In the genomic region with DNA sequence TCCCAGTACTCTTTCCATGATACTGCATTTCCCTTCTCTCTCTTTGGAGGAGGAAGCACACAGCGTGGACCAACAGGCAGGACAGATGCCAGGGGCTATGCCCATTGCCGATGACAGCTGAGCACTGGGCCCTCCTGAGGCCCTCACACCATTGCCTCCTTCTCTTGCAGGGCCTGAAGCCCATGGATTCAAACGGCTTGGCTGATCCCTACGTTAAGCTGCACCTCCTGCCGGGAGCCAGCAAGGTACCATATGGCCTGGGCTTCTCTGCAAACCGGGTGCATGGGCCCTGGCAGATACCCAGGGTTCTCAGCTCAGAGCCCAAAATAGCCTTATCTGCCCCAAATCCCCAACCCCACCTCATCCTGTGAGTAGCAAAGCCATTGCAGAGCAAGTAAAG, we compare ENCODE assay signal across 25 cellular contexts.
"Had no signal": no experiment of that assay in that cellular context is flagged by ENCODE, and none has a peak within 500 bp of the region (broad histone marks: within the 10 kb centered on the region; RNA-seq: fewer than 3 reads in every experiment).

No MANE protein-coding gene starts in this region.

- ATAC-seq: activated naive CD8-positive, alpha-beta T cell treated with anti-CD3 and anti-CD28 coated beads, Interleukin-2, amount 50 U/mL, for 24 hours; pancreas; stimulated activated effector memory CD8-positive, alpha-beta T cell treated with anti-CD3 and anti-CD28 coated beads, Interleukin-12 subunit alpha, Interleukin-12 subunit beta, amount 100 ng/mL, for 72 hours; WTC11 had no signal

- H3K4me1 ChIP-seq: breast epithelium, colonic mucosa, pancreas, prostate gland, sigmoid colon, uterus had no signal

- H3K36me3 ChIP-seq: breast epithelium, colonic mucosa, pancreas, prostate gland, sigmoid colon, uterus had no signal

- DNase-seq: activated CD4-positive, alpha-beta memory T cell treated with anti-CD3 and anti-CD28 coated beads, Interleukin-2, amount 10 ng/mL, durations not matched to agents 7 days and 5 days; activated CD4-positive, alpha-beta T cell treated with anti-CD3 and anti-CD28 coated beads for 1 hour; activated CD4-positive, alpha-beta T cell treated with anti-CD3 and anti-CD28 coated beads, Interleukin-2, amount 10 ng/mL, durations not matched to agents 7 days and 5 days; activated naive CD8-positive, alpha-beta T cell treated with anti-CD3 and anti-CD28 coated beads, Interleukin-2, amount 50 U/mL, for 24 hours; activated T-cell treated with anti-CD3 and anti-CD28 coated beads, Interleukin-2, amount 50 U/mL, for 48 hours; central memory CD4-positive, alpha-beta T cell; colonic mucosa; effector memory CD4-positive, alpha-beta T cell; erythroblast; head of caudate nucleus; hippocampal formation; kidney; naive B cell; pancreas; retina; sigmoid colon; small intestine; stimulated activated CD4-positive, alpha-beta T cell treated with anti-CD3 and anti-CD28 coated beads, Interleukin-4, amount 100 ng/mL, for 24 hours; T-helper 2 cell; uterus had no signal

- H3K27ac ChIP-seq: breast epithelium, colonic mucosa, pancreas, prostate gland, sigmoid colon, uterus had no signal

- H3K9me3 ChIP-seq: colonic mucosa, pancreas, prostate gland, sigmoid colon, uterus had no signal

- H3K4me3 ChIP-seq: breast epithelium, colonic mucosa, dorsolateral prefrontal cortex, pancreas, prostate gland, sigmoid colon, uterus had no signal

- H3K27me3 ChIP-seq: pancreas, uterus had no signal
